In genomic region chr2:119223521-119224390, GRCh38 we compare ENCODE assay signal across 8 cellular contexts. TPM values are rescaled to one million over a fixed set of nuclear protein-coding genes. Genes with fewer than 3 reads are reported as not detected.
DNase-seq lines count a peak whose midpoint lies in the region; ATAC-seq and FAIRE-seq lines count a peak whose summit lies in the region.

TSS of gene STEAP3 (plus strand) at chr2:119223834. CDS start at chr2:119231013, 7,179 bp downstream.

- no peak within 1 kb of the TSS for H3K4me3 Mint-ChIP-seq in activated naive CD4-positive, alpha-beta T cell treated with anti-CD3 and anti-CD28 coated beads, Interleukin-2, amount 10 ng/mL, durations not matched to agents 7 days and 5 days
- peak within 1 kb of the TSS; percentile 76 to 88 (median 84) for H3K4me3 Mint-ChIP-seq in IgD-negative memory B cell

- H3K27me3 Mint-ChIP-seq in activated naive CD4-positive, alpha-beta T cell treated with anti-CD3 and anti-CD28 coated beads, Interleukin-2, amount 10 ng/mL, durations not matched to agents 7 days and 5 days, result peaks cover 63% of the 10 kb centered on the region
- H3K27me3 Mint-ChIP-seq in IgD-negative memory B cell, result peaks cover 7% of the 10 kb centered on the region

- no peaks in the 10 kb centered on the region for H3K9me3 Mint-ChIP-seq in activated naive CD4-positive, alpha-beta T cell treated with anti-CD3 and anti-CD28 coated beads, Interleukin-2, amount 10 ng/mL, durations not matched to agents 7 days and 5 days
- H3K9me3 Mint-ChIP-seq in IgD-negative memory B cell, result no peaks in the 10 kb centered on the region

- ATAC-seq in esophagus mucosa, result peak; percentile 74

- peak; percentile 23 for DNase-seq in activated naive CD4-positive, alpha-beta T cell treated with anti-CD3 and anti-CD28 coated beads, Interleukin-2, amount 10 ng/mL, durations not matched to agents 7 days and 5 days
- DNase-seq in activated naive CD4-positive, alpha-beta T cell (lab: John Stamatoyannopoulos, UW), result no peak
- DNase-seq in GOT3 (lab: John Stamatoyannopoulos, UW), result peak; percentile 18
- DNase-seq in SKM-1 treated with dmso at 0.1 percent for 144 hours (lab: John Stamatoyannopoulos, UW; ENCODE audit: unreplicated experiment), result peak; percentile 82
- peak; percentile 54 for DNase-seq in mucosa of gallbladder (ENCODE audit: low spot score)
- DNase-seq in urothelium cell line (ENCODE audit: low spot score), result peak; percentile 97

- FAIRE-seq in urothelium cell line (lab: Jason Lieb, UNC), result peak; percentile 82

- no peak within 1 kb of the TSS for H3K27ac Mint-ChIP-seq in activated naive CD4-positive, alpha-beta T cell treated with anti-CD3 and anti-CD28 coated beads, Interleukin-2, amount 10 ng/mL, durations not matched to agents 7 days and 5 days
- peak within 1 kb of the TSS; percentile 26 to 81 (median 31) for H3K27ac Mint-ChIP-seq in IgD-negative memory B cell

- no peaks in the 10 kb centered on the region for H3K4me1 Mint-ChIP-seq in activated naive CD4-positive, alpha-beta T cell treated with anti-CD3 and anti-CD28 coated beads, Interleukin-2, amount 10 ng/mL, durations not matched to agents 7 days and 5 days
- H3K4me1 Mint-ChIP-seq in IgD-negative memory B cell, result peaks cover 0 to 8% (median 5%) of the 10 kb centered on the region in 3 donors

- CTCF ChIA-PET in activated naive CD4-positive, alpha-beta T cell treated with anti-CD3 and anti-CD28 coated beads, Interleukin-2, amount 10 ng/mL, durations not matched to agents 7 days and 5 days (lab: Charles Lee), result no interaction called here

- H3K36me3 Mint-ChIP-seq in activated naive CD4-positive, alpha-beta T cell treated with anti-CD3 and anti-CD28 coated beads, Interleukin-2, amount 10 ng/mL, durations not matched to agents 7 days and 5 days, result no peaks in the 10 kb centered on the region
- peaks cover 3% of the 10 kb centered on the region for H3K36me3 Mint-ChIP-seq in IgD-negative memory B cell

RNA-seq across cellular contexts. Expression of gene STEAP3, which starts in this region (rescaled TPM):
- 1.2 TPM for polyA plus RNA-seq in IgD-negative memory B cell
- 11.6 TPM for total RNA-seq in esophagus mucosa
- total RNA-seq in mucosa of gallbladder, result 9.3 TPM

Comparison
In these comparisons a context has a peak if more than half of its experiments do, and no peak if none do; other contexts are left out.
1. DNase-seq: peak in activated naive CD4-positive, alpha-beta T cell treated with anti-CD3 and anti-CD28 coated beads, Interleukin-2, amount 10 ng/mL, durations not matched to agents 7 days and 5 days (single experiment), GOT3 (single experiment), SKM-1 treated with dmso at 0.1 percent for 144 hours (single experiment), mucosa of gallbladder (single experiment) and urothelium cell line (single experiment); none in activated naive CD4-positive, alpha-beta T cell (0 of 4).